Comparison of ENCODE assay signal across 8 cellular contexts in the genomic region with DNA sequence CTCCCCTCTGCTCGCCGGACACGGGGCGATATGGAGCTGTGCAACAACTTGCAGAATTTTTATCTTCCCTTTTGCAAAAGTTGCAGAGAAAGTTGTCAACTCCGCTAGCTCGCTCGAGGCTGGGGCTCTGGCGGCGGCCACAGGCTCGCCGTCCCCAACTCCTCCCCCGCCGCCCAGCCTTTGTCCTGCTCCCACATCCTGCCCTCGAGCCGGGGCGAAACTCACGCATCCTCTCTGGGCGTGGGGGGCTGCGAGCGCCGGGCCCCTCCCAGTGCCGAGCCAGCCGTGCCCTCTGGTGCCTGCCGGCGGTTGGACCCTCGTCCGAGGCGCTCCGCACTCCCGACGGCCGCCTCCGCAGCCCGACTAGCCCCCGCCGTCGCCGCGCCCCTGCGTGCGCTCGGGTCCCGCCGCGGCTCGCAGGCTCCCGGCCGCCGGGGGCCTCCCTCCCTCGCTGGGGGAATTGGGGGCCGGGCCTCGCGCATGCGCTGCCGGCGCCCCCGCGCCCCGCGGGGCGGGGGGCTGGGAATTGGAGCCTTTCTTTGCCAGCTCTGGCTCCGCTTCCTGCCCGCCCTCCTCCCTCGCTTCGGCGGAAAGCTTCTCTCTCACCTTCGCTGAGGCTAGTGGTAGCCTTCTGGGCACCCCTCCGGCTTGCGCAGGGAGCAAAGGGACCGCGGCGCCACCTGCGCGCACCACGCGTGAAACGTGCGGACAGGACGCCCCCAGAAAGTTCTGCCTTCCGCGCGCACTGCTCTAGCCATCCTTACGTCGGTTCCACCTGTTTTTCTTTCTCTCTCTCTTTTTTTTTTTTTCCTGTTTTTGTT. TPM values are rescaled to one million over a fixed set of nuclear protein-coding genes. Genes with fewer than 3 reads are reported as not detected.
DNase-seq lines count a peak whose midpoint lies in the region; ATAC-seq and TF ChIP-seq lines count a peak whose summit lies in the region.

A gene with protein sequence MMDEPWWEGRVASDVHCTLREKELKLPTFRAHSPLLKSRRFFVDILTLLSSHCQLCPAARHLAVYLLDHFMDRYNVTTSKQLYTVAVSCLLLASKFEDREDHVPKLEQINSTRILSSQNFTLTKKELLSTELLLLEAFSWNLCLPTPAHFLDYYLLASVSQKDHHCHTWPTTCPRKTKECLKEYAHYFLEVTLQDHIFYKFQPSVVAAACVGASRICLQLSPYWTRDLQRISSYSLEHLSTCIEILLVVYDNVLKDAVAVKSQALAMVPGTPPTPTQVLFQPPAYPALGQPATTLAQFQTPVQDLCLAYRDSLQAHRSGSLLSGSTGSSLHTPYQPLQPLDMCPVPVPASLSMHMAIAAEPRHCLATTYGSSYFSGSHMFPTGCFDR (minus strand): TSS at position 426 of the 821 bp plus-strand sequence. CDS start 641 bp downstream, outside the sequence.

- TF ChIP-seq CTCF in astrocyte of the spinal cord (IDR thresholded peaks at IDR 0.05; ENCODE audit: low read depth, low read length) (no peak), hepatocyte (IDR thresholded peaks at IDR 0.05; ENCODE audit: poor library complexity) (no peak), psoas muscle (IDR thresholded peaks at IDR 0.05) (no peak)

- peak within 1 kb of the TSS; percentile 88 for H3K27ac ChIP-seq in hepatocyte
- H3K27ac ChIP-seq in psoas muscle: no peak within 1 kb of the TSS

- peaks cover 43% of the 10 kb centered on the region for H3K79me2 ChIP-seq in hepatocyte

- H3K4me1 Mint-ChIP-seq in T-helper 1 cell treated with Interleukin-12 subunit alpha and Interleukin-12 subunit beta and Interleukin-4 antibody, amounts not matched to agents 30 μg/mL and 1 μg/mL, for 36 hours (ENCODE audit: low read depth): peaks cover 2% of the 10 kb centered on the region

- DNase-seq in T-helper 1 cell (no peak), NCI-H345 treated with DMSO at 0.1 percent for 48 hours (lab: John Stamatoyannopoulos, UW; ENCODE audit: unreplicated experiment) (peak; percentile 56), astrocyte of the spinal cord (ENCODE audit: low read depth, low spot score) (peak; percentile 55), hepatocyte (ENCODE audit: low spot score) (peak; percentile 85), psoas muscle (peak; percentile 39 to 66), T-helper 9 cell (no peak)

- H3K36me3 ChIP-seq in hepatocyte (replicated peaks; ENCODE audit: insufficient read depth, low read depth) (no peaks in the 10 kb centered on the region), psoas muscle (ENCODE audit: insufficient read depth in 1 of 2, low read depth in 1 of 2) (no peaks in the 10 kb centered on the region)

- H3K4me3 ChIP-seq in astrocyte of the spinal cord (ENCODE audit: low read depth, low read length): peak within 1 kb of the TSS; percentile 73
- H3K4me3 ChIP-seq in hepatocyte: peak within 1 kb of the TSS; percentile 96
- peak within 1 kb of the TSS; percentile 70 for H3K4me3 ChIP-seq in psoas muscle

- WGBS in hepatocyte (ENCODE audit: low lambda C conversion rate, missing lambda C conversion rate): 1% methylated on average over 43 of the region's 84 CpGs
- 0 to 1% (median 1%) methylated on average over 64 to 84 of the region's 84 CpGs for WGBS in psoas muscle, 3 donors

- H3K9me3 ChIP-seq in hepatocyte (ENCODE audit: low read depth): no peaks in the 10 kb centered on the region
- H3K9me3 ChIP-seq in psoas muscle: no peaks in the 10 kb centered on the region

- peaks cover 73% of the 10 kb centered on the region for H3K27me3 Mint-ChIP-seq in T-helper 1 cell treated with Interleukin-12 subunit alpha and Interleukin-12 subunit beta and Interleukin-4 antibody, amounts not matched to agents 30 μg/mL and 1 μg/mL, for 36 hours (ENCODE audit: low read depth)

- peak within 1 kb of the TSS; percentile 84 for H2AFZ ChIP-seq in hepatocyte

- in situ Hi-C loops in astrocyte of the spinal cord (cut with HindIII; ENCODE audit: low sequenced_read_pairs): no loop called here

- H4K20me1 ChIP-seq in hepatocyte (ENCODE audit: insufficient read depth, poor library complexity, severe bottlenecking): no peaks in the 10 kb centered on the region

- H3K4me1 ChIP-seq in hepatocyte (ENCODE audit: insufficient read depth): peaks cover 7% of the 10 kb centered on the region
- no peaks in the 10 kb centered on the region for H3K4me1 ChIP-seq in psoas muscle

- intact Hi-C loops in psoas muscle (cut with DNase I): no loop called here

- peak within 1 kb of the TSS; percentile 98 for H3K4me2 ChIP-seq in hepatocyte

- peaks cover 2% of the 10 kb centered on the region for H3K36me3 Mint-ChIP-seq in T-helper 1 cell treated with Interleukin-12 subunit alpha and Interleukin-12 subunit beta and Interleukin-4 antibody, amounts not matched to agents 30 μg/mL and 1 μg/mL, for 36 hours (ENCODE audit: low read depth)

- ATAC-seq in HG02884 (IDR thresholded peaks at IDR 0.05; ENCODE audit: unreplicated experiment): peak; percentile 45
- peak; percentile 15 to 65 (median 38) for ATAC-seq in psoas muscle

- H3K27me3 ChIP-seq in hepatocyte (no peaks in the 10 kb centered on the region), psoas muscle (ENCODE audit: insufficient read depth in 3 of 3, low read length in 2 of 3) (peaks cover 0 to 36% (median 10%) of the 10 kb centered on the region in 3 donors)

- H3K9me2 ChIP-seq in hepatocyte (replicated peaks; ENCODE audit: insufficient read depth): no peaks in the 10 kb centered on the region

- H3K27ac Mint-ChIP-seq in T-helper 1 cell treated with Interleukin-12 subunit alpha and Interleukin-12 subunit beta and Interleukin-4 antibody, amounts not matched to agents 30 μg/mL and 1 μg/mL, for 36 hours: no peak within 1 kb of the TSS

- H3K4me3 Mint-ChIP-seq in T-helper 1 cell treated with Interleukin-12 subunit alpha and Interleukin-12 subunit beta and Interleukin-4 antibody, amounts not matched to agents 30 μg/mL and 1 μg/mL, for 36 hours: peak within 1 kb of the TSS; percentile 77

- H3K9me3 Mint-ChIP-seq in T-helper 1 cell treated with Interleukin-12 subunit alpha and Interleukin-12 subunit beta and Interleukin-4 antibody, amounts not matched to agents 30 μg/mL and 1 μg/mL, for 36 hours: no peaks in the 10 kb centered on the region

RNA-seq across cellular contexts. Expression of the gene that starts here (rescaled TPM):
- total RNA-seq in hepatocyte (6.6 and 8.1 TPM in 2 replicates), psoas muscle (1 to 10 TPM in 1 of 4 donors, under 1 TPM in 3; 0.20 to 1.3 (median 0.63) TPM)
- polyA plus RNA-seq in hepatocyte (9.5 and 10.8 TPM in 2 replicates), psoas muscle (under 1 TPM in 2 of 3 donors, not detected in 1; 0.04 to 0.09 TPM)

Comparison
In these comparisons a context has a peak if more than half of its experiments do, and no peak if none do; other contexts are left out.
1. DNase-seq: peak in NCI-H345 treated with DMSO at 0.1 percent for 48 hours (single experiment), astrocyte of the spinal cord (single experiment), hepatocyte (single experiment) and psoas muscle (2 of 2); none in T-helper 1 cell (0 of 5) and T-helper 9 cell (single experiment).
2. Peak in every context shown above with its lines, with median percentiles within 50 percentile points of each other: H3K4me3 ChIP-seq.